Comparison of ENCODE assay signal across 26 cellular contexts in genomic region chr14:101587403-101587998, GRCh38.
A peak's percentile ranks its signal among the peaks of the same experiment; 100 is the strongest.
DNase-seq lines count a peak whose midpoint lies in the region; ATAC-seq and TF ChIP-seq lines count a peak whose summit lies in the region.
"Had no signal": no experiment of that assay in that cellular context is flagged by ENCODE, and none has a peak within 500 bp of the region (broad histone marks: within the 10 kb centered on the region; RNA-seq: fewer than 3 reads in every experiment).

No MANE protein-coding gene starts in this region.

- H3K4me1 Mint-ChIP-seq in activated naive CD8-positive, alpha-beta T cell treated with anti-CD3 and anti-CD28 coated beads, Interleukin-2, amount 50 U/mL, for 24 hours, result no peaks in the 10 kb centered on the region
- H3K4me1 Mint-ChIP-seq: activated CD4-positive, alpha-beta memory T cell treated with anti-CD3 and anti-CD28 coated beads, Interleukin-2, amount 10 ng/mL, durations not matched to agents 7 days and 5 days; activated naive CD4-positive, alpha-beta T cell treated with anti-CD3 and anti-CD28 coated beads, Interleukin-2, amount 50 U/mL, for 24 hours; activated T-helper 17 cell treated with anti-CD3 and anti-CD28 coated beads, Interleukin-2, amount 50 U/mL, for 72 hours had no signal

- peak; percentile 39 for DNase-seq in NCI-H748 (lab: John Stamatoyannopoulos, UW; ENCODE audit: unreplicated experiment)
- DNase-seq in NCI-H748 treated with DMSO at 0.1 percent for 48 hours (lab: John Stamatoyannopoulos, UW), result no peak
- DNase-seq in amniotic epithelial cell (ENCODE audit: low read depth), result peak; percentile 13
- DNase-seq in left kidney (ENCODE audit: low read depth, low spot score), result peak; percentile 78
- DNase-seq in retinal pigment epithelial cell (ENCODE audit: low read depth), result peak; percentile 48
- DNase-seq in activated naive CD8-positive, alpha-beta T cell treated with anti-CD3 and anti-CD28 coated beads, Interleukin-2, amount 50 U/mL, for 24 hours, result no peak
- no peak for DNase-seq in Kasumi-1 (lab: John Stamatoyannopoulos, UW)
- DNase-seq in SIG-M5 treated with dmso at 0.1 percent for 504 hours (lab: John Stamatoyannopoulos, UW; ENCODE audit: unreplicated experiment), result no peak
- DNase-seq: activated CD4-positive, alpha-beta memory T cell treated with anti-CD3 and anti-CD28 coated beads, Interleukin-2, amount 10 ng/mL, durations not matched to agents 7 days and 5 days; Calu3; colonic mucosa; effector memory CD4-positive, alpha-beta T cell; GM23248; midbrain; naive thymus-derived CD4-positive, alpha-beta T cell; NCI-H1048; NCI-H1694; NCI-H2171 treated with DMSO at 0.1 percent for 48 hours; NCI-H510A treated with DMSO at 0.1 percent for 48 hours; occipital lobe; SHP77 treated with DMSO at 0.1 percent for 48 hours; stimulated activated naive CD4-positive, alpha-beta T cell treated with Interleukin-2 at 50 U/mL for 16 hours; upper lobe of left lung had no signal

- ATAC-seq in activated naive CD8-positive, alpha-beta T cell treated with anti-CD3 and anti-CD28 coated beads, Interleukin-2, amount 50 U/mL, for 24 hours, result no peak
- ATAC-seq: activated T-helper 17 cell treated with anti-CD3 and anti-CD28 coated beads, Interleukin-2, amount 50 U/mL, for 72 hours; naive thymus-derived CD4-positive, alpha-beta T cell had no signal

- H3K4me3 ChIP-seq in retinal pigment epithelial cell (ENCODE audit: low read length), result no peak overlapping the region
- H3K4me3 ChIP-seq: colonic mucosa, GM23248, suprapubic skin, upper lobe of left lung had no signal

- H3K9me3 Mint-ChIP-seq in activated naive CD8-positive, alpha-beta T cell treated with anti-CD3 and anti-CD28 coated beads, Interleukin-2, amount 50 U/mL, for 24 hours, result no peaks in the 10 kb centered on the region
- H3K9me3 Mint-ChIP-seq: activated CD4-positive, alpha-beta memory T cell treated with anti-CD3 and anti-CD28 coated beads, Interleukin-2, amount 10 ng/mL, durations not matched to agents 7 days and 5 days; activated naive CD4-positive, alpha-beta T cell treated with anti-CD3 and anti-CD28 coated beads, Interleukin-2, amount 50 U/mL, for 24 hours; activated T-helper 17 cell treated with anti-CD3 and anti-CD28 coated beads, Interleukin-2, amount 50 U/mL, for 72 hours had no signal

- no peak overlapping the region for H3K4me3 Mint-ChIP-seq in activated naive CD8-positive, alpha-beta T cell treated with anti-CD3 and anti-CD28 coated beads, Interleukin-2, amount 50 U/mL, for 24 hours
- H3K4me3 Mint-ChIP-seq: activated CD4-positive, alpha-beta memory T cell treated with anti-CD3 and anti-CD28 coated beads, Interleukin-2, amount 10 ng/mL, durations not matched to agents 7 days and 5 days; activated naive CD4-positive, alpha-beta T cell treated with anti-CD3 and anti-CD28 coated beads, Interleukin-2, amount 50 U/mL, for 24 hours; activated T-helper 17 cell treated with anti-CD3 and anti-CD28 coated beads, Interleukin-2, amount 50 U/mL, for 72 hours; naive thymus-derived CD4-positive, alpha-beta T cell had no signal

- H3K27me3 Mint-ChIP-seq in activated naive CD8-positive, alpha-beta T cell treated with anti-CD3 and anti-CD28 coated beads, Interleukin-2, amount 50 U/mL, for 24 hours, result no peaks in the 10 kb centered on the region
- H3K27me3 Mint-ChIP-seq: activated CD4-positive, alpha-beta memory T cell treated with anti-CD3 and anti-CD28 coated beads, Interleukin-2, amount 10 ng/mL, durations not matched to agents 7 days and 5 days; activated naive CD4-positive, alpha-beta T cell treated with anti-CD3 and anti-CD28 coated beads, Interleukin-2, amount 50 U/mL, for 24 hours; activated T-helper 17 cell treated with anti-CD3 and anti-CD28 coated beads, Interleukin-2, amount 50 U/mL, for 72 hours; naive thymus-derived CD4-positive, alpha-beta T cell had no signal

- H3K36me3 Mint-ChIP-seq in activated naive CD8-positive, alpha-beta T cell treated with anti-CD3 and anti-CD28 coated beads, Interleukin-2, amount 50 U/mL, for 24 hours (ENCODE audit: low read depth), result no peaks in the 10 kb centered on the region
- H3K36me3 Mint-ChIP-seq: activated naive CD4-positive, alpha-beta T cell treated with anti-CD3 and anti-CD28 coated beads, Interleukin-2, amount 50 U/mL, for 24 hours; naive thymus-derived CD4-positive, alpha-beta T cell had no signal

- no peak overlapping the region for H3K27ac Mint-ChIP-seq in activated naive CD8-positive, alpha-beta T cell treated with anti-CD3 and anti-CD28 coated beads, Interleukin-2, amount 50 U/mL, for 24 hours
- H3K27ac Mint-ChIP-seq: activated CD4-positive, alpha-beta memory T cell treated with anti-CD3 and anti-CD28 coated beads, Interleukin-2, amount 10 ng/mL, durations not matched to agents 7 days and 5 days; activated naive CD4-positive, alpha-beta T cell treated with anti-CD3 and anti-CD28 coated beads, Interleukin-2, amount 50 U/mL, for 24 hours; activated T-helper 17 cell treated with anti-CD3 and anti-CD28 coated beads, Interleukin-2, amount 50 U/mL, for 72 hours; naive thymus-derived CD4-positive, alpha-beta T cell had no signal

- TF ChIP-seq CTCF in retinal pigment epithelial cell (conservative IDR thresholded peaks at IDR 0.05; ENCODE audit: low read depth, low read length), result no peak

Comparison
In these comparisons a context has a peak if more than half of its experiments do, and no peak if none do; other contexts are left out.
1. DNase-seq: peak in NCI-H748 (single experiment), amniotic epithelial cell (single experiment), left kidney (single experiment) and retinal pigment epithelial cell (single experiment); none in NCI-H748 treated with DMSO at 0.1 percent for 48 hours (single experiment), activated naive CD8-positive, alpha-beta T cell treated with anti-CD3 and anti-CD28 coated beads, Interleukin-2, amount 50 U/mL, for 24 hours (single experiment), Kasumi-1 (0 of 2) and SIG-M5 treated with dmso at 0.1 percent for 504 hours (single experiment).